ENCODE assay signal across 14 cellular contexts in the genomic region with DNA sequence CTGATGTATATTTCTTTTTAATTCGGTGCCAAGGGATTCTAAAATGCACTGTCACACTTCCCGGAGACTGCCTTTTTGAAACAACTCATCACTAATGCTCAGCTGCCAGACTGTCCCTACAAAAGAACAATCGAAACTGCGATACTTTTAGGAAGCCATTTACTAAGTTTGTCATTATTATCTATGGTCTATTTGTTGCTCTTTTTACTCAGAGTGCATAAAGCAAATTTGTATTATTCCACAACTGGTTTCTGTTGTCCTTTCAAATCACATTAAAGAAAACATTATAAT.
DNase-seq lines count a peak whose midpoint lies in the region; ATAC-seq, FAIRE-seq and TF ChIP-seq lines count a peak whose summit lies in the region.
"Had no signal": no experiment of that assay in that cellular context is flagged by ENCODE, and none has a peak within 500 bp of the region (broad histone marks: within the 10 kb centered on the region; RNA-seq: fewer than 3 reads in every experiment).

No MANE protein-coding gene starts in this region.

- H3K36me3 Mint-ChIP-seq in effector memory CD8-positive, alpha-beta T cell (ENCODE audit: insufficient read depth) = no peaks in the 10 kb centered on the region
- H3K36me3 Mint-ChIP-seq in immature natural killer cell = peaks cover 0 to 3% (median 0%) of the 10 kb centered on the region in 3 donors

- no peaks in the 10 kb centered on the region for H3K9me3 Mint-ChIP-seq in effector memory CD8-positive, alpha-beta T cell
- H3K9me3 Mint-ChIP-seq in immature natural killer cell = no peaks in the 10 kb centered on the region
- H3K9me3 Mint-ChIP-seq: activated CD4-positive, alpha-beta T cell treated with anti-CD3 and anti-CD28 coated beads, Interleukin-2, amount 10 ng/mL, durations not matched to agents 7 days and 5 days had no signal

- H3K9ac ChIP-seq in SK-N-MC (ENCODE audit: insufficient read length) (peak overlapping the region; percentile 25), stomach smooth muscle (ENCODE audit: low read length in 2 of 2) (peak overlapping the region in 1 of 2 donors; percentile 32)

- ATAC-seq in effector memory CD8-positive, alpha-beta T cell (replicated peaks) = no peak
- ATAC-seq: K562, T-helper 17 cell had no signal

- H3K9me3 ChIP-seq in SK-N-MC (ENCODE audit: low read depth, low read length) (no peaks in the 10 kb centered on the region), hepatocyte (ENCODE audit: low read depth) (no peaks in the 10 kb centered on the region), stomach smooth muscle (ENCODE audit: control insufficient read depth in 2 of 2, low read length in 2 of 2) (no peaks in the 10 kb centered on the region)
- H3K9me3 ChIP-seq: neutrophil had no signal

- TF ChIP-seq CTCF in HFF-Myc (IDR thresholded peaks at IDR 0.05; ENCODE audit: low read depth, low read length, missing control alignments) (no peak), hepatocyte (IDR thresholded peaks at IDR 0.05; ENCODE audit: poor library complexity) (no peak)

- TF ChIP-seq POLR2A in H54 (IDR thresholded peaks at IDR 0.05; ENCODE audit: low read depth, low read length) = no peak

- H3K4me1 Mint-ChIP-seq in effector memory CD8-positive, alpha-beta T cell (ENCODE audit: low read depth in 2 of 2) = peaks cover 2 to 3% of the 10 kb centered on the region in 2 donors
- H3K4me1 Mint-ChIP-seq in immature natural killer cell = peaks cover 15 to 36% of the 10 kb centered on the region in 2 donors

- DNase-seq in HFF-Myc (ENCODE audit: extremely low read depth, low read depth) (no peak), SK-N-MC (ENCODE audit: low read depth, low spot score) (no peak), hepatocyte (ENCODE audit: low spot score) (no peak), H54 (ENCODE audit: insufficient read length, low spot score) (no peak), immature natural killer cell (no peak)
- no peak for DNase-seq in effector memory CD8-positive, alpha-beta T cell
- DNase-seq: activated CD4-positive, alpha-beta T cell treated with anti-CD3 and anti-CD28 coated beads, Interleukin-2, amount 10 ng/mL, durations not matched to agents 7 days and 5 days; activated effector memory CD4-positive, alpha-beta T cell treated with Interleukin-2 at 50 U/mL for 16 hours; stimulated activated CD4-positive, alpha-beta T cell treated with anti-CD3 and anti-CD28 coated beads, Interleukin-1b, Interleukin-23, amount 100 ng/mL, for 48 hours; T-helper 17 cell had no signal

- H3K27me3 ChIP-seq in hepatocyte (no peaks in the 10 kb centered on the region), stomach smooth muscle (ENCODE audit: control insufficient read depth in 1 of 2, insufficient read depth in 2 of 2, low read length in 2 of 2) (no peaks in the 10 kb centered on the region)

- no peak for FAIRE-seq in H54 (lab: Jason Lieb, UNC)
- FAIRE-seq: bronchial epithelial cell, K562 had no signal

- H4K20me1 ChIP-seq in hepatocyte (ENCODE audit: insufficient read depth, poor library complexity, severe bottlenecking) = no peaks in the 10 kb centered on the region

- H3K27ac Mint-ChIP-seq in effector memory CD8-positive, alpha-beta T cell = no peak overlapping the region
- H3K27ac Mint-ChIP-seq in immature natural killer cell = no peak overlapping the region
- H3K27ac Mint-ChIP-seq: activated CD4-positive, alpha-beta T cell treated with anti-CD3 and anti-CD28 coated beads, Interleukin-2, amount 10 ng/mL, durations not matched to agents 7 days and 5 days had no signal

- H3K27me3 Mint-ChIP-seq in effector memory CD8-positive, alpha-beta T cell = peaks cover 8 to 25% of the 10 kb centered on the region in 2 donors
- peaks cover 0 to 4% (median 3%) of the 10 kb centered on the region in 3 donors for H3K27me3 Mint-ChIP-seq in immature natural killer cell (ENCODE audit: low read depth in 3 of 3)

- H2AFZ ChIP-seq in hepatocyte = no peak overlapping the region

- peaks cover 68% of the 10 kb centered on the region for H3K79me2 ChIP-seq in hepatocyte

- H3K27ac ChIP-seq in SK-N-MC (peak overlapping the region; percentile 52; the same call in 1 of the 2 replicates), hepatocyte (peak overlapping the region; percentile 40), stomach smooth muscle (ENCODE audit: low read length) (peak overlapping the region; percentile 73)
- H3K27ac ChIP-seq: neutrophil had no signal

- H3K4me1 ChIP-seq in hepatocyte (ENCODE audit: insufficient read depth) = peaks cover 33% of the 10 kb centered on the region
- peaks cover 51% of the 10 kb centered on the region for H3K4me1 ChIP-seq in stomach smooth muscle (ENCODE audit: control insufficient read depth, insufficient read depth, low read length)

- H3K4me2 ChIP-seq in hepatocyte = peak overlapping the region; percentile 20

- WGBS in hepatocyte (ENCODE audit: low lambda C conversion rate, missing lambda C conversion rate) = 70% methylated on average over 4 of the region's 4 CpGs

- no peak overlapping the region for H3K4me3 Mint-ChIP-seq in effector memory CD8-positive, alpha-beta T cell
- no peak overlapping the region for H3K4me3 Mint-ChIP-seq in immature natural killer cell
- H3K4me3 Mint-ChIP-seq: activated CD4-positive, alpha-beta T cell treated with anti-CD3 and anti-CD28 coated beads, Interleukin-2, amount 10 ng/mL, durations not matched to agents 7 days and 5 days; T-helper 17 cell had no signal

- H3K4me3 ChIP-seq in HFF-Myc (replicated peaks; ENCODE audit: low read depth, low read length) = 0 out of 2 replicates have a peak overlapping the region, but pooled peaks have one; percentile 3
- peak overlapping the region; percentile 53 for H3K4me3 ChIP-seq in SK-N-MC
- H3K4me3 ChIP-seq in hepatocyte = no peak overlapping the region
- peak overlapping the region; percentile 33 to 35 for H3K4me3 ChIP-seq in stomach smooth muscle (ENCODE audit: low read length in 2 of 2)
- H3K4me3 ChIP-seq: K562 had no signal

- H3K36me3 ChIP-seq in SK-N-MC (ENCODE audit: insufficient read depth, low read length) = no peaks in the 10 kb centered on the region
- H3K36me3 ChIP-seq in hepatocyte (replicated peaks; ENCODE audit: insufficient read depth, low read depth) = no peaks in the 10 kb centered on the region
- H3K36me3 ChIP-seq in stomach smooth muscle (ENCODE audit: control insufficient read depth in 2 of 2, insufficient read depth in 2 of 2, low read length in 2 of 2) = no peaks in the 10 kb centered on the region
- H3K36me3 ChIP-seq: neutrophil had no signal

- H3K9me2 ChIP-seq in hepatocyte (replicated peaks; ENCODE audit: insufficient read depth) = no peaks in the 10 kb centered on the region
